ENCODE assay signal across 8 cellular contexts in the genomic region with DNA sequence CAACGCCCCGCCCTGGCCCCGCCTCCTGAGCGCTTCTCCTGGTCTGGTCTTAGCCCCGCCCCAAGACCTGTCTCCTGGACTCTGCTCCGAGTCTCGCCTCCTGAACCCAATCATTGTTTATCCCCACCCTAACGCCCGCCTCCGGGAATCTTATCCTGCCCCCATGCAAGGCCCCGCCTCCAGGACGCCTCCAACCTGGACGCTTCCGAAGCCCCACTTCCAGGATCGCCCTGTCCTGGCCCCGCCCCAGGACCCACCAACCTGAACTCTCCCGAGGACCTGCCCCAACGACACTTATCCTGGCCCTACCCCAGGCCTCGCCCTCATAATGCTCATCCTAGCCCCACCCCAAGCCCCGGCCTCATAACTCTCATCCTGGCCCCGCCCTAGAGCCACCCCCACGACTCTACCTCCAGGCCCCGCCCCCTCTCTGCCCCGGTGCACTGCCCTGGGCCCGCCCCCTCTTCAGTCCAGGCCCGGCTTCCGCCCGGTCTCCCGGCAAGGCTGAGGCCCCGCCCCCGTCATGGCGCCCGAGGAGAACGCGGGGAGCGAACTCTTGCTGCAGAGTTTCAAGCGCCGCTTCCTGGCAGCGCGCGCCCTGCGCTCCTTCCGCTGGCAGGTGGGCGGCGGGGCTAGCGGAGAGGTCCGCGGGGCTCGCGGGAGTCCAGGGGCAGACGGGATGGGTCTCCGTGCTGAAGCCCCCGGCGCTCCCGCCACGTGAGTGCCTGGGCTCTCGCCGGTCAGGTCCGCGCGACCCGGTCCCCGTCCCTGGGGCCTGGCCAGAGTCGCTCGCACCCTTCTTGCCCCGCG. TPM values are rescaled to one million over a fixed set of nuclear protein-coding genes. Genes with fewer than 3 reads are reported as not detected.
DNase-seq lines count a peak whose midpoint lies in the region; ATAC-seq and TF ChIP-seq lines count a peak whose summit lies in the region.

No MANE protein-coding gene starts in this region.

- intact Hi-C loops in CD8-positive, alpha-beta T cell (cut with DNase I, micrococcal nuclease) = loop anchor here (1.0 to 10.0 kb wide), 6 partner anchors 26 to 645 kb away; partner anchors contain the start of genes NADSYN1 (in 2 of the 2), RNF121 (in 2 of the 2), XNDC1N (in 2 of the 2) and CLPB (in 1 of the 2)

- peak overlapping the region; percentile 94 for H2BK120ac ChIP-seq in mesenchymal stem cell (ENCODE audit: low read depth, low read length)

- peak overlapping the region; percentile 11 to 82 for H3K18ac ChIP-seq in mesenchymal stem cell (ENCODE audit: low read depth in 1 of 2, low read length in 2 of 2)

- H3K4me1 Mint-ChIP-seq in CD8-positive, alpha-beta T cell (ENCODE audit: low read depth) = peaks cover 6% of the 10 kb centered on the region
- peaks cover 0 to 8% of the 10 kb centered on the region in 2 donors for H3K4me1 Mint-ChIP-seq in effector memory CD8-positive, alpha-beta T cell (ENCODE audit: low read depth in 2 of 2)

- H4K8ac ChIP-seq in mesenchymal stem cell (ENCODE audit: low read length) = peak overlapping the region; percentile 60

- peak overlapping the region; percentile 61 for H4K91ac ChIP-seq in mesenchymal stem cell (ENCODE audit: low read length)

- POLR2A ChIA-PET in CD8-positive, alpha-beta T cell (lab: Charles Lee) = no interaction called here

- CTCF ChIA-PET in CD8-positive, alpha-beta T cell (lab: Charles Lee) = no interaction called here

- under 1% methylated on average over 56 of the region's 67 CpGs for WGBS in mesenchymal stem cell

- H2BK15ac ChIP-seq in mesenchymal stem cell (ENCODE audit: low read depth, poor library complexity, severe bottlenecking) = peak overlapping the region; percentile 2

- peak overlapping the region; percentile 39 to 97 for H2BK12ac ChIP-seq in mesenchymal stem cell (ENCODE audit: low read length in 2 of 2)

- peak; percentile 96 to 99 (median 98) for DNase-seq in CD8-positive, alpha-beta T cell
- DNase-seq in HPDE6-E6E7 (ENCODE audit: extremely low spot score) = peak; percentile 86
- peak; percentile 89 for DNase-seq in NK-92 (lab: John Stamatoyannopoulos, UW; ENCODE audit: unreplicated experiment)
- DNase-seq in activated CD8-positive, alpha-beta memory T cell treated with anti-CD3 and anti-CD28 coated beads for 24 hours = peak; percentile 99
- peak; percentile 95 to 98 (median 97) for DNase-seq in effector memory CD8-positive, alpha-beta T cell
- DNase-seq in mesenchymal stem cell = peak; percentile 99
- DNase-seq in stimulated activated CD8-positive, alpha-beta memory T cell treated with anti-CD3 and anti-CD28 coated beads, Interleukin-12 subunit alpha, Interleukin-12 subunit beta, amount 100 ng/mL, for 24 hours (ENCODE audit: extremely low read depth) = peak; percentile 99

- peak overlapping the region; percentile 96 for H3K4me3 ChIP-seq in CD8-positive, alpha-beta T cell (ENCODE audit: low read depth, low read length)
- H3K4me3 ChIP-seq in mesenchymal stem cell (ENCODE audit: insufficient read depth in 1 of 2, low read depth in 1 of 2, low read length in 2 of 2) = peak overlapping the region; percentile 81 to 82

- peak overlapping the region in 1 of 2 experiments; percentile 52 for H3K23ac ChIP-seq in mesenchymal stem cell (ENCODE audit: low read length in 2 of 2)

- peak overlapping the region; percentile 95 for H3K27ac Mint-ChIP-seq in CD8-positive, alpha-beta T cell
- H3K27ac Mint-ChIP-seq in effector memory CD8-positive, alpha-beta T cell = peak overlapping the region; percentile 91 to 94

- no peak overlapping the region for H2AK5ac ChIP-seq in mesenchymal stem cell (ENCODE audit: low read length, severe bottlenecking)

- H3K79me1 ChIP-seq in mesenchymal stem cell (replicated peaks; ENCODE audit: low read length, poor library complexity, severe bottlenecking) = no peaks in the 10 kb centered on the region

- ATAC-seq in CD8-positive, alpha-beta T cell = peak; percentile 96
- peak; percentile 91 for ATAC-seq in GM19463 (IDR thresholded peaks at IDR 0.05; ENCODE audit: unreplicated experiment)
- peak; percentile 92 for ATAC-seq in effector memory CD8-positive, alpha-beta T cell (replicated peaks)

- no peaks in the 10 kb centered on the region for H3K9me3 Mint-ChIP-seq in CD8-positive, alpha-beta T cell
- H3K9me3 Mint-ChIP-seq in effector memory CD8-positive, alpha-beta T cell = no peaks in the 10 kb centered on the region

- H3K4ac ChIP-seq in mesenchymal stem cell (ENCODE audit: low read depth in 1 of 2, low read length in 2 of 2) = peak overlapping the region in 1 of 2 experiments; percentile 58

- no peaks in the 10 kb centered on the region for H3K27me3 ChIP-seq in CD8-positive, alpha-beta T cell (ENCODE audit: insufficient read depth, low read length)
- H3K27me3 ChIP-seq in mesenchymal stem cell (ENCODE audit: control insufficient read depth in 1 of 2, insufficient read depth in 1 of 2, low read length in 2 of 2) = no peaks in the 10 kb centered on the region

- H3K36me3 Mint-ChIP-seq in CD8-positive, alpha-beta T cell = peaks cover 3% of the 10 kb centered on the region
- H3K36me3 Mint-ChIP-seq in effector memory CD8-positive, alpha-beta T cell (ENCODE audit: insufficient read depth) = no peaks in the 10 kb centered on the region

- H3K9me3 ChIP-seq in CD8-positive, alpha-beta T cell (ENCODE audit: low read length) = no peaks in the 10 kb centered on the region
- H3K9me3 ChIP-seq in mesenchymal stem cell (ENCODE audit: control insufficient read depth, low read length) = no peaks in the 10 kb centered on the region

- H3K4me1 ChIP-seq in CD8-positive, alpha-beta T cell (ENCODE audit: insufficient read depth, low read length) = no peaks in the 10 kb centered on the region
- peaks cover 10% of the 10 kb centered on the region for H3K4me1 ChIP-seq in mesenchymal stem cell (ENCODE audit: control insufficient read depth, insufficient read depth, low read depth, low read length)

- H3K4me2 ChIP-seq in mesenchymal stem cell (ENCODE audit: low read length, poor library complexity, severe bottlenecking) = peak overlapping the region; percentile 90

- H3K36me3 ChIP-seq in CD8-positive, alpha-beta T cell (ENCODE audit: insufficient read depth, low read length) = no peaks in the 10 kb centered on the region
- H3K36me3 ChIP-seq in mesenchymal stem cell (ENCODE audit: control insufficient read depth in 1 of 2, insufficient read depth in 2 of 2, low read depth in 1 of 2, low read length in 2 of 2) = peaks cover 5 to 7% of the 10 kb centered on the region in 2 experiments

- H3K14ac ChIP-seq in mesenchymal stem cell (ENCODE audit: low read length in 2 of 2) = peak overlapping the region in 1 of 2 experiments; percentile 48

- peak overlapping the region; percentile 94 for H3K4me3 Mint-ChIP-seq in CD8-positive, alpha-beta T cell
- peak overlapping the region; percentile 91 to 92 for H3K4me3 Mint-ChIP-seq in effector memory CD8-positive, alpha-beta T cell

- peak overlapping the region; percentile 92 for H3K9ac ChIP-seq in mesenchymal stem cell (ENCODE audit: low read length)

- no peaks in the 10 kb centered on the region for H3K27me3 Mint-ChIP-seq in CD8-positive, alpha-beta T cell (ENCODE audit: low read depth)
- no peaks in the 10 kb centered on the region for H3K27me3 Mint-ChIP-seq in effector memory CD8-positive, alpha-beta T cell

- H2AFZ ChIP-seq in mesenchymal stem cell (ENCODE audit: low read depth, low read length) = peak overlapping the region; percentile 53

- H3K27ac ChIP-seq in CD8-positive, alpha-beta T cell (ENCODE audit: low read depth, low read length) = peak overlapping the region; percentile 80
- peak overlapping the region; percentile 90 for H3K27ac ChIP-seq in mesenchymal stem cell (ENCODE audit: low read length, poor library complexity, severe bottlenecking)

- peak overlapping the region; percentile 15 for H2BK5ac ChIP-seq in mesenchymal stem cell (ENCODE audit: low read depth, low read length, poor library complexity, severe bottlenecking)

- TF ChIP-seq CTCF in CD8-positive, alpha-beta T cell (IDR thresholded peaks at IDR 0.05) = no peak

RNA-seq across cellular contexts. Expression of gene DEFB108B, which starts 45.8 kb away (rescaled TPM):
- not detected for total RNA-seq in CD8-positive, alpha-beta T cell
- not detected for polyA plus RNA-seq in mesenchymal stem cell (2013, experiment 1 of 2)
- polyA plus RNA-seq in mesenchymal stem cell (2013, experiment 2 of 2) = not detected

Comparison
In these comparisons a context has a peak if more than half of its experiments do, and no peak if none do; other contexts are left out.
1. Peak in every context shown above with its lines: DNase-seq, ATAC-seq, H3K4me3 ChIP-seq and H3K27ac ChIP-seq.